1 cellular context compared by ENCODE assay signal in genomic region chr12:13176257-13176656, GRCh38.
TF ChIP-seq lines count a peak whose summit lies in the region.

No MANE protein-coding gene starts in this region.

TF ChIP-seq in IMR-90, 13 proteins besides CTCF, POLR2A, EP300 and RAD21:
- TF ChIP-seq RFX5 (IDR thresholded peaks at IDR 0.05; ENCODE audit: low read depth, low read length) (no peak), RCOR1 (IDR thresholded peaks at IDR 0.05; ENCODE audit: insufficient replicate concordance, low read length) (no peak), SMC3 (IDR thresholded peaks at IDR 0.05; ENCODE audit: low read depth, low read length) (no peak), MAZ (IDR thresholded peaks at IDR 0.05; ENCODE audit: borderline replicate concordance, low read depth, low read length) (no peak), FOS (IDR thresholded peaks at IDR 0.05; ENCODE audit: low read depth, low read length) (no peak), MXI1 (IDR thresholded peaks at IDR 0.05; ENCODE audit: borderline replicate concordance, low read depth, low read length) (no peak), NFE2L2 (IDR thresholded peaks at IDR 0.05; ENCODE audit: low read depth, low read length) (no peak), MAFK (IDR thresholded peaks at IDR 0.05; ENCODE audit: low read depth, low read length) (no peak)
